20 cellular contexts compared by ENCODE assay signal in genomic region chr2:234710587-234710986, GRCh38.
"Had no signal": no experiment of that assay in that cellular context is flagged by ENCODE, and none has a peak within 500 bp of the region (broad histone marks: within the 10 kb centered on the region; RNA-seq: fewer than 3 reads in every experiment).

No MANE protein-coding gene starts in this region.

- ATAC-seq: heart left ventricle; left ventricle myocardium superior; pancreas; psoas muscle; right cardiac atrium; stimulated activated naive CD8-positive, alpha-beta T cell treated with anti-CD3 and anti-CD28 coated beads, Interleukin-15, Interleukin-2, amounts not matched to agents 100 U/mL and 50 U/mL, for 24 hours had no signal

- H3K9me3 ChIP-seq: heart left ventricle, pancreas, psoas muscle, upper lobe of left lung had no signal

- H3K4me3 ChIP-seq: coronary artery, heart left ventricle, pancreas, psoas muscle, upper lobe of left lung had no signal

- H3K4me1 ChIP-seq: heart left ventricle, pancreas, psoas muscle, upper lobe of left lung had no signal

- H3K9me3 Mint-ChIP-seq: activated naive CD4-positive, alpha-beta T cell treated with anti-CD3 and anti-CD28 coated beads for 36 hours; memory B cell; nephron; T-helper 1 cell treated with Interleukin-12 subunit alpha and Interleukin-12 subunit beta and Interleukin-4 antibody, amounts not matched to agents 30 μg/mL and 1 μg/mL, for 36 hours had no signal

- H3K27ac ChIP-seq: coronary artery, heart left ventricle, pancreas, psoas muscle, upper lobe of left lung had no signal

- H3K36me3 ChIP-seq: heart left ventricle, pancreas, upper lobe of left lung had no signal

- H3K4me1 Mint-ChIP-seq: memory B cell had no signal

- H3K27me3 ChIP-seq: pancreas, upper lobe of left lung had no signal

- H3K4me3 Mint-ChIP-seq: activated naive CD4-positive, alpha-beta T cell treated with anti-CD3 and anti-CD28 coated beads for 36 hours; memory B cell; nephron; T-helper 1 cell treated with Interleukin-12 subunit alpha and Interleukin-12 subunit beta and Interleukin-4 antibody, amounts not matched to agents 30 μg/mL and 1 μg/mL, for 36 hours had no signal

- H3K27ac Mint-ChIP-seq: activated naive CD4-positive, alpha-beta T cell treated with anti-CD3 and anti-CD28 coated beads for 36 hours; memory B cell; nephron; T-helper 1 cell treated with Interleukin-12 subunit alpha and Interleukin-12 subunit beta and Interleukin-4 antibody, amounts not matched to agents 30 μg/mL and 1 μg/mL, for 36 hours had no signal

- H3K36me3 Mint-ChIP-seq: memory B cell had no signal

- DNase-seq: activated CD4-positive, alpha-beta T cell treated with anti-CD3 and anti-CD28 coated beads for 4 hours; activated CD4-positive, alpha-beta T cell treated with anti-CD3 and anti-CD28 coated beads, Interleukin-2, amount 50 U/mL, for 48 hours; activated CD4-positive, CD25-positive, alpha-beta regulatory T cell; activated naive CD4-positive, alpha-beta T cell treated with anti-CD3 and anti-CD28 coated beads for 36 hours; activated T-cell treated with anti-CD3 and anti-CD28 coated beads, Interleukin-2, amount 50 U/mL, for 48 hours; cerebellar nuclear complex; heart left ventricle; left ventricle myocardium superior; pancreas; psoas muscle; right cardiac atrium; stimulated activated CD4-positive, alpha-beta T cell treated with anti-CD3 and anti-CD28 coated beads, Interleukin-12 subunit alpha, Interleukin-12 subunit beta, amount 100 ng/mL, for 4 hours; stimulated activated CD4-positive, alpha-beta T cell treated with anti-CD3 and anti-CD28 coated beads, Interleukin-4, amount 100 ng/mL, for 4 hours; stimulated activated naive CD8-positive, alpha-beta T cell treated with anti-CD3 and anti-CD28 coated beads, Interleukin-15, Interleukin-2, amounts not matched to agents 100 U/mL and 50 U/mL, for 24 hours; T1000; upper lobe of left lung had no signal
